ENCODE assay signal across 9 cellular contexts in the genomic region with DNA sequence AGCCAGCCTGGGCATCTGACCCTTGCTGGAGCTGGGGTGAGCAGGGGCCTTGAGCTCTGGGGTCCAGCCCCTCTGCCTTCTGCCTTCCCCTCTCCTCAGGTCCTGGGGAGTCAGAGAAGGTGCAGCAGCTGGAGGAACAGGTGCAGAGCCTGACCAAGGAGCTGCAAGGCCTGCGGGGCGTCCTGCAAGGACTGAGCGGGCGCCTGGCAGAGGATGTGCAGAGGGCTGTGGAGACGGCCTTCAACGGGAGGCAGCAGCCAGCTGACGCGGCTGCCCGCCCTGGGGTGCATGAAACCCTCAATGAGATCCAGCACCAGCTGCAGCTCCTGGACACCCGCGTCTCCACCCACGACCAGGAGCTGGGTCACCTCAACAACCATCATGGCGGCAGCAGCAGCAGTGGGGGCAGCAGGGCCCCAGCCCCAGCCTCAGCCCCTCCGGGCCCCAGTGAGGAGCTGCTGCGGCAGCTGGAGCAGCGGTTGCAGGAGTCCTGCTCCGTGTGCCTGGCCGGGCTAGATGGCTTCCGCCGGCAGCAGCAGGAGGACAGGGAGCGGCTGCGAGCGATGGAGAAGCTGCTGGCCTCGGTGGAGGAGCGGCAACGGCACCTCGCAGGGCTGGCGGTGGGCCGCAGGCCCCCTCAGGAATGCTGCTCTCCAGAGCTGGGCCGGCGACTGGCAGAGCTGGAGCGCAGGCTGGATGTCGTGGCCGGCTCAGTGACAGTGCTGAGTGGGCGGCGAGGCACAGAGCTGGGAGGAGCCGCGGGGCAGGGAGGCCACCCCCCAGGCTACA. TPM values are rescaled to one million over a fixed set of nuclear protein-coding genes. Genes with fewer than 3 reads are reported as not detected.
A peak's percentile ranks its signal among the peaks of the same experiment; 100 is the strongest.
DNase-seq lines count a peak whose midpoint lies in the region; ATAC-seq and TF ChIP-seq lines count a peak whose summit lies in the region.
"Had no signal": no experiment of that assay in that cellular context is flagged by ENCODE, and none has a peak within 500 bp of the region (broad histone marks: within the 10 kb centered on the region; RNA-seq: fewer than 3 reads in every experiment).

No MANE protein-coding gene starts in this region.

- peak overlapping the region in 3 of 7 donors; percentile 89 to 97 (median 96) for H3K27ac Mint-ChIP-seq in CD4-positive, alpha-beta memory T cell

- no peaks in the 10 kb centered on the region for H3K79me2 ChIP-seq in mammary epithelial cell (ENCODE audit: insufficient read depth, low read length)

- WGBS in mammary epithelial cell (ENCODE audit: low coverage, missing lambda C conversion rate) = 85% methylated on average over 21 of the region's 38 CpGs

- peak overlapping the region; percentile 91 for H2AFZ ChIP-seq in mammary epithelial cell (ENCODE audit: low read depth, low read length)

- H3K9me3 Mint-ChIP-seq in CD4-positive, alpha-beta memory T cell = no peaks in the 10 kb centered on the region

- dilution Hi-C loops in mammary epithelial cell (cut with HindIII; ENCODE audit: low sequenced_read_pairs) = no loop called here

- H3K36me3 ChIP-seq in CD4-positive, alpha-beta memory T cell (ENCODE audit: insufficient read depth, low read length) = no peaks in the 10 kb centered on the region
- H3K36me3 ChIP-seq in mammary epithelial cell (ENCODE audit: insufficient read depth, low read length) (no peaks in the 10 kb centered on the region), neutrophil (no peaks in the 10 kb centered on the region)

- POLR2A ChIA-PET in CD4-positive, alpha-beta memory T cell (lab: Charles Lee; ENCODE audit: partially characterized antibody) = interaction anchor here (0.6 to 18.9 kb wide), 10 partner anchors 11 to 346 kb away, joined by 4 to 402 read pairs (median 6); a partner anchor contains a TSS

- TF ChIP-seq CTCF in mammary epithelial cell (conservative IDR thresholded peaks at IDR 0.05 in 1 of 2, IDR thresholded peaks at IDR 0.05 in 1 of 2; ENCODE audit: extremely low read depth in 1 of 2, insufficient read depth in 1 of 2, low read depth in 1 of 2, low read length in 2 of 2) = no peak
- TF ChIP-seq CTCF in neutrophil (IDR thresholded peaks at IDR 0.05) = no peak

- H3K4me1 Mint-ChIP-seq in CD4-positive, alpha-beta memory T cell = peaks cover 17 to 41% (median 27%) of the 10 kb centered on the region in 4 donors

- peak overlapping the region in 3 of 8 donors; percentile 82 to 84 (median 83) for H3K4me3 Mint-ChIP-seq in CD4-positive, alpha-beta memory T cell

- CTCF ChIA-PET in CD4-positive, alpha-beta memory T cell (lab: Charles Lee; ENCODE audit: partially characterized antibody) = interaction anchor here (1.2 to 8.4 kb wide), 4 partner anchors 9 to 120 kb away, joined by 4 to 46 read pairs (median 6); a partner anchor contains a TSS
- CTCF ChIA-PET in mammary epithelial cell (lab: Charles Lee; ENCODE audit: low non-redundant PET) = no interaction called here

- peak overlapping the region in 1 of 2 donors; percentile 45 for H3K4me3 ChIP-seq in CD4-positive, alpha-beta memory T cell (ENCODE audit: low read length in 2 of 2)
- H3K4me3 ChIP-seq in mammary epithelial cell (replicated peaks in 1 of 3; ENCODE audit: insufficient read depth in 1 of 3, low read depth in 2 of 3, low read length in 3 of 3) (no peak overlapping the region), neutrophil (ENCODE audit: low read depth in 1 of 2, low read length in 1 of 2) (peak overlapping the region in 1 of 2 experiments; percentile 49)

- peak overlapping the region; percentile 54 for H3K27ac ChIP-seq in CD4-positive, alpha-beta memory T cell (ENCODE audit: low read depth, low read length)
- H3K27ac ChIP-seq in mammary epithelial cell (ENCODE audit: insufficient read depth, low read depth, low read length) (no peak overlapping the region), neutrophil (peak overlapping the region; percentile 78)

- no peaks in the 10 kb centered on the region for H3K9me3 ChIP-seq in CD4-positive, alpha-beta memory T cell (ENCODE audit: control insufficient read depth in 1 of 2, low read length in 2 of 2)
- H3K9me3 ChIP-seq in mammary epithelial cell (replicated peaks; ENCODE audit: insufficient read depth, low read length) (no peaks in the 10 kb centered on the region), neutrophil (no peaks in the 10 kb centered on the region)

- H3K4me1 ChIP-seq in CD4-positive, alpha-beta memory T cell (ENCODE audit: insufficient read depth, low read length) = peaks cover 38% of the 10 kb centered on the region
- H3K4me1 ChIP-seq in mammary epithelial cell (ENCODE audit: insufficient read depth, low read length) = peaks cover 31% of the 10 kb centered on the region
- peaks cover 66 to 67% of the 10 kb centered on the region in 2 experiments for H3K4me1 ChIP-seq in neutrophil (ENCODE audit: control insufficient read depth in 1 of 2, insufficient read depth in 1 of 2, low read depth in 1 of 2, low read length in 1 of 2)

- H3K27me3 Mint-ChIP-seq in CD4-positive, alpha-beta memory T cell = peaks cover 0 to 2% of the 10 kb centered on the region in 2 donors

- peaks cover 0 to 2% of the 10 kb centered on the region in 2 donors for H3K36me3 Mint-ChIP-seq in CD4-positive, alpha-beta memory T cell

- DNase-seq in CD4-positive, alpha-beta memory T cell = no peak
- peak; percentile 12 for DNase-seq in MV-4-11 (lab: John Stamatoyannopoulos, UW)
- no peak for DNase-seq in mammary epithelial cell
- DNase-seq in NCI-H146 treated with DMSO at 0.1 percent for 48 hours (lab: John Stamatoyannopoulos, UW; ENCODE audit: unreplicated experiment) = no peak
- no peak for DNase-seq in NCI-H2081 treated with DMSO at 0.1 percent for 48 hours (lab: John Stamatoyannopoulos, UW)
- DNase-seq in NCI-H2196 (lab: John Stamatoyannopoulos, UW; ENCODE audit: unreplicated experiment) = no peak
- DNase-seq: H7 had no signal

- H3K9ac ChIP-seq in mammary epithelial cell (ENCODE audit: insufficient read depth, low read length) = no peak overlapping the region

- no TSS peak for BruUV-seq in mammary epithelial cell (replicated peaks; lab: Mats Ljungman, UMichigan)

- no peak overlapping the region for H3K4me2 ChIP-seq in mammary epithelial cell (ENCODE audit: insufficient read depth, low read depth, low read length)

- no peaks in the 10 kb centered on the region for H3K27me3 ChIP-seq in CD4-positive, alpha-beta memory T cell (ENCODE audit: insufficient read depth, low read length)
- H3K27me3 ChIP-seq in mammary epithelial cell (ENCODE audit: insufficient read depth, low read length) = no peaks in the 10 kb centered on the region
- H3K27me3 ChIP-seq in neutrophil = peaks cover 17% of the 10 kb centered on the region

- no peaks in the 10 kb centered on the region for H4K20me1 ChIP-seq in mammary epithelial cell (ENCODE audit: insufficient read depth, low read length)

- in situ Hi-C loops in mammary epithelial cell (cut with MboI; ENCODE audit: low sequenced_read_pairs in 2 of 2) = loop anchor here in 1 of 2 donors (10.0 kb wide), 1 partner anchor 203 kb away; a partner anchor contains a TSS

- ATAC-seq in GM19397 (IDR thresholded peaks at IDR 0.05; ENCODE audit: unreplicated experiment) = no peak

- intact Hi-C loops in CD4-positive, alpha-beta memory T cell (cut with micrococcal nuclease) = loop anchor here (1.0 to 2.0 kb wide), 4 partner anchors 11 to 289 kb away; a partner anchor contains a TSS
- intact Hi-C loops in mammary epithelial cell (cut with micrococcal nuclease) = loop anchor here (1.0 kb wide), 2 partner anchors 11 to 31 kb away; a partner anchor contains a TSS

RNA-seq across cellular contexts. Expression of a gene that starts 3.8 kb away (rescaled TPM):
- under 1 TPM; 0.33 to 0.81 TPM for total RNA-seq in CD4-positive, alpha-beta memory T cell
- polyA plus RNA-seq in CD4-positive, alpha-beta memory T cell = under 1 TPM; 0.35 to 0.67 TPM
- total RNA-seq in mammary epithelial cell = 1 to 10 TPM in 1 of 2 donors, under 1 TPM in 1; 0.80 to 1.5 TPM
- polyA plus RNA-seq in mammary epithelial cell = 0.17 TPM
- polyA minus RNA-seq in mammary epithelial cell = not detected

RNA-seq across cellular contexts. Expression of a gene that starts 4.4 kb away (rescaled TPM):
- total RNA-seq in CD4-positive, alpha-beta memory T cell = 1 to 10 TPM; 6.0 to 8.6 TPM
- polyA plus RNA-seq in CD4-positive, alpha-beta memory T cell = 1 to 10 TPM; 6.3 to 8.2 TPM
- 1 to 10 TPM in 1 of 2 donors, under 1 TPM in 1; 0.33 to 2.1 TPM for total RNA-seq in mammary epithelial cell
- polyA plus RNA-seq in mammary epithelial cell = 1.6 TPM
- not detected for polyA minus RNA-seq in mammary epithelial cell

RNA-seq across cellular contexts. Expression of a gene that starts 10.7 kb away (rescaled TPM):
- total RNA-seq in CD4-positive, alpha-beta memory T cell = 100 to 1,000 TPM; 269 to 296 TPM
- 100 to 1,000 TPM; 877 to 958 TPM for polyA plus RNA-seq in CD4-positive, alpha-beta memory T cell
- 100 to 1,000 TPM; 121 to 313 TPM for total RNA-seq in mammary epithelial cell
- 898 TPM for polyA plus RNA-seq in mammary epithelial cell
- polyA minus RNA-seq in mammary epithelial cell = 153 TPM

RNA-seq across cellular contexts. Expression of a gene that starts 30.7 kb away (rescaled TPM):
- 10 to 100 TPM; 12.2 to 14.9 TPM for total RNA-seq in CD4-positive, alpha-beta memory T cell
- 1 to 10 TPM; 7.4 to 9.3 TPM for polyA plus RNA-seq in CD4-positive, alpha-beta memory T cell
- total RNA-seq in mammary epithelial cell = 10 to 100 TPM; 24.2 to 42.7 TPM
- polyA plus RNA-seq in mammary epithelial cell = 28.2 TPM
- polyA minus RNA-seq in mammary epithelial cell = 60.2 TPM

RNA-seq across cellular contexts. Expression of a gene that starts 36.8 kb away (rescaled TPM):
- under 1 TPM in 1 of 2 experiments, not detected in 1; 0.47 TPM for total RNA-seq in CD4-positive, alpha-beta memory T cell
- polyA plus RNA-seq in CD4-positive, alpha-beta memory T cell = under 1 TPM in 1 of 2 donors, not detected in 1; 0.36 TPM
- 1 to 10 TPM; 3.6 to 6.8 TPM for total RNA-seq in mammary epithelial cell
- 4.5 TPM for polyA plus RNA-seq in mammary epithelial cell
- polyA minus RNA-seq in mammary epithelial cell = 0.83 TPM
